Comparison of ENCODE assay signal across 30 cellular contexts in genomic region chr1:166588741-166589140, GRCh38.
A peak's percentile ranks its signal among the peaks of the same experiment; 100 is the strongest.
DNase-seq lines count a peak whose midpoint lies in the region; ATAC-seq, FAIRE-seq and TF ChIP-seq lines count a peak whose summit lies in the region.
"Had no signal": no experiment of that assay in that cellular context is flagged by ENCODE, and none has a peak within 500 bp of the region (broad histone marks: within the 10 kb centered on the region; RNA-seq: fewer than 3 reads in every experiment).

No MANE protein-coding gene starts in this region.

- H3K9me3 Mint-ChIP-seq in MCF 10A (ENCODE audit: unreplicated experiment) = no peaks in the 10 kb centered on the region
- H3K9me3 Mint-ChIP-seq: GM23338 had no signal

- no peaks in the 10 kb centered on the region for H3F3A ChIP-seq in PC-3 (ENCODE audit: low read length, unreplicated experiment)

- H3K4me1 ChIP-seq in mammary epithelial cell (ENCODE audit: insufficient read depth, low read length) = no peaks in the 10 kb centered on the region
- no peaks in the 10 kb centered on the region for H3K4me1 ChIP-seq in PC-3 (ENCODE audit: insufficient read depth, low read length)
- H3K4me1 ChIP-seq: BLaER1, HAP-1 had no signal

- DNase-seq in MCF 10A (ENCODE audit: unreplicated experiment) = peak; percentile 30
- DNase-seq in mammary epithelial cell = no peak
- peak; percentile 15 for DNase-seq in PC-3
- peak; percentile 88 for DNase-seq in retinal pigment epithelial cell (ENCODE audit: low read depth)
- DNase-seq in frontal cortex (ENCODE audit: low spot score in 2 of 2) = no peak
- DNase-seq in activated CD4-positive, alpha-beta T cell treated with anti-CD3 and anti-CD28 coated beads, Interleukin-2, amount 50 U/mL, for 48 hours = no peak
- DNase-seq: CD4-positive, CD25-positive, alpha-beta regulatory T cell; COR-L47; DMS 273 treated with DMSO at 0.1 percent for 48 hours; DMS79; GF-D8; HFFc6; KBM-7; MM.1S; NCI-H1417; NCI-H1694; NCI-H2081 treated with DMSO at 0.1 percent for 48 hours; NCI-H2171; NCI-H524; NCI-H748 treated with DMSO at 0.1 percent for 48 hours; NK-92 treated with Interleukin-12 subunit alpha and Interleukin-12 subunit beta, amount 100 ng/mL, for 24 hours; PC-9; RPMI8226; SHP77 had no signal

- intact Hi-C loops in MCF 10A (cut with micrococcal nuclease) = no loop called here
- intact Hi-C loops in mammary epithelial cell (cut with micrococcal nuclease) = no loop called here
- intact Hi-C loops in PC-3 (cut with micrococcal nuclease) = no loop called here

- POLR2A ChIA-PET in MCF 10A (lab: Yijun Ruan, JAX) (interaction anchor here (0.7 kb wide), 1 partner anchor 451 kb away, joined by 3 read pairs; no protein-coding TSS in a partner anchor), PC-3 (lab: Charles Lee; ENCODE audit: unreplicated experiment) (no interaction called here)

- no peaks in the 10 kb centered on the region for H3K9me2 ChIP-seq in PC-3 (replicated peaks; ENCODE audit: low read length)

- H3K27me3 ChIP-seq in mammary epithelial cell (ENCODE audit: insufficient read depth, low read length) (no peaks in the 10 kb centered on the region), PC-3 (ENCODE audit: low read length) (peaks cover 14% of the 10 kb centered on the region)
- H3K27me3 ChIP-seq: BLaER1 had no signal

- no peak overlapping the region for H2AFZ ChIP-seq in mammary epithelial cell (ENCODE audit: low read depth, low read length)
- H2AFZ ChIP-seq in PC-3 (ENCODE audit: low read length) = no peak overlapping the region
- H2AFZ ChIP-seq: GM23338, PC-9 had no signal

- CTCF ChIA-PET in MCF 10A (lab: Yijun Ruan, JAX) = interaction anchor here (1.3 kb wide), 1 partner anchor 471 kb away, joined by 5 read pairs; no protein-coding TSS in a partner anchor
- CTCF ChIA-PET in mammary epithelial cell (lab: Charles Lee; ENCODE audit: low non-redundant PET) = no interaction called here
- CTCF ChIA-PET in PC-3 (lab: Charles Lee) = no interaction called here

- no TSS peak for BruUV-seq in MCF 10A (replicated peaks; lab: Mats Ljungman, UMichigan)
- no TSS peak for BruUV-seq in mammary epithelial cell (replicated peaks; lab: Mats Ljungman, UMichigan)
- no TSS peak for BruUV-seq in PC-3 (replicated peaks; lab: Mats Ljungman, UMichigan)

- H3K9ac ChIP-seq in mammary epithelial cell (ENCODE audit: insufficient read depth, low read length) = no peak overlapping the region
- no peak overlapping the region for H3K9ac ChIP-seq in PC-3 (ENCODE audit: low read length)
- H3K9ac ChIP-seq: BLaER1 had no signal

- no peak overlapping the region for H3K27ac ChIP-seq in mammary epithelial cell (ENCODE audit: insufficient read depth, low read depth, low read length)
- no peak overlapping the region for H3K27ac ChIP-seq in PC-3 (ENCODE audit: low read length)
- H3K27ac ChIP-seq: BLaER1, PC-9 had no signal

- no peaks in the 10 kb centered on the region for H3K79me2 ChIP-seq in mammary epithelial cell (ENCODE audit: insufficient read depth, low read length)
- no peaks in the 10 kb centered on the region for H3K79me2 ChIP-seq in PC-3 (ENCODE audit: low read length)

- in situ Hi-C loops in mammary epithelial cell (cut with MboI; ENCODE audit: low sequenced_read_pairs in 2 of 2) = no loop called here

- H3K4me2 ChIP-seq in mammary epithelial cell (ENCODE audit: insufficient read depth, low read depth, low read length) = no peak overlapping the region
- H3K4me2 ChIP-seq in PC-3 (ENCODE audit: low read length) = peak overlapping the region; percentile 6; the same call in 1 of the 2 replicates
- H3K4me2 ChIP-seq: BLaER1, GM23338, PC-9 had no signal

- ATAC-seq in PC-3 (no peak), HG02884 (IDR thresholded peaks at IDR 0.05; ENCODE audit: unreplicated experiment) (no peak)
- ATAC-seq: GM23338 had no signal

- no peaks in the 10 kb centered on the region for H4K20me1 ChIP-seq in mammary epithelial cell (ENCODE audit: insufficient read depth, low read length)
- H4K20me1 ChIP-seq in PC-3 (ENCODE audit: low read length) = no peaks in the 10 kb centered on the region
- H4K20me1 ChIP-seq: BLaER1 had no signal

- H3K9me3 ChIP-seq in mammary epithelial cell (replicated peaks; ENCODE audit: insufficient read depth, low read length) (no peaks in the 10 kb centered on the region), PC-3 (ENCODE audit: low read length) (no peaks in the 10 kb centered on the region)
- H3K9me3 ChIP-seq: BLaER1, HAP-1 had no signal

- FAIRE-seq in frontal cortex (lab: Jason Lieb, UNC) = no peak
- FAIRE-seq: A204.1, GM12891 had no signal

- peaks cover 9% of the 10 kb centered on the region for H3K27me3 Mint-ChIP-seq in MCF 10A (ENCODE audit: insufficient read depth, unreplicated experiment)

- no peak overlapping the region for H3K4me3 ChIP-seq in mammary epithelial cell (replicated peaks in 1 of 3; ENCODE audit: insufficient read depth in 1 of 3, low read depth in 2 of 3, low read length in 3 of 3)
- H3K4me3 ChIP-seq in PC-3 (ENCODE audit: low read length) = no peak overlapping the region
- no peak overlapping the region for H3K4me3 ChIP-seq in retinal pigment epithelial cell (ENCODE audit: low read length)
- H3K4me3 ChIP-seq: BLaER1, GM23338, HAP-1, PC-9 had no signal

- H3K4me3 Mint-ChIP-seq in MCF 10A (ENCODE audit: unreplicated experiment) = no peak overlapping the region
- H3K4me3 Mint-ChIP-seq: CD4-positive, CD25-positive, alpha-beta regulatory T cell; GM23338; HFFc6 had no signal

- no peaks in the 10 kb centered on the region for H3K36me3 Mint-ChIP-seq in MCF 10A (ENCODE audit: insufficient read depth, unreplicated experiment)
- H3K36me3 Mint-ChIP-seq: CD4-positive, CD25-positive, alpha-beta regulatory T cell had no signal

- H3K4me1 Mint-ChIP-seq in MCF 10A (ENCODE audit: insufficient read depth, unreplicated experiment) = no peaks in the 10 kb centered on the region
- H3K4me1 Mint-ChIP-seq: CD4-positive, CD25-positive, alpha-beta regulatory T cell; GM23338 had no signal

- dilution Hi-C loops in mammary epithelial cell (cut with HindIII; ENCODE audit: low sequenced_read_pairs) = no loop called here

- TF ChIP-seq CTCF in MCF 10A (IDR thresholded peaks at IDR 0.05; ENCODE audit: unreplicated experiment) (no peak), mammary epithelial cell (conservative IDR thresholded peaks at IDR 0.05 in 1 of 2, IDR thresholded peaks at IDR 0.05 in 1 of 2; ENCODE audit: extremely low read depth in 1 of 2, insufficient read depth in 1 of 2, low read depth in 1 of 2, low read length in 2 of 2) (no peak), PC-3 (conservative IDR thresholded peaks at IDR 0.05; ENCODE audit: low read depth, low read length) (no peak), retinal pigment epithelial cell (conservative IDR thresholded peaks at IDR 0.05; ENCODE audit: low read depth, low read length) (no peak)

- WGBS in mammary epithelial cell (ENCODE audit: low coverage, missing lambda C conversion rate) = 71% methylated on average over 6 of the region's 6 CpGs

- H3K36me3 ChIP-seq in mammary epithelial cell (ENCODE audit: insufficient read depth, low read length) (no peaks in the 10 kb centered on the region), PC-3 (ENCODE audit: low read depth, low read length) (no peaks in the 10 kb centered on the region)
- H3K36me3 ChIP-seq: BLaER1, HAP-1 had no signal

- H3K27ac Mint-ChIP-seq in MCF 10A (ENCODE audit: low read depth, unreplicated experiment) = no peak overlapping the region
- H3K27ac Mint-ChIP-seq: CD4-positive, CD25-positive, alpha-beta regulatory T cell; GM23338; HFFc6 had no signal

Comparison
In these comparisons a context has a peak if more than half of its experiments do, and no peak if none do; other contexts are left out.
1. DNase-seq: peak in MCF 10A (single experiment), PC-3 (single experiment) and retinal pigment epithelial cell (single experiment); none in mammary epithelial cell (single experiment), frontal cortex (0 of 2) and activated CD4-positive, alpha-beta T cell treated with anti-CD3 and anti-CD28 coated beads, Interleukin-2, amount 50 U/mL, for 48 hours (0 of 2).